1 cellular context compared by ENCODE assay signal in the genomic region with DNA sequence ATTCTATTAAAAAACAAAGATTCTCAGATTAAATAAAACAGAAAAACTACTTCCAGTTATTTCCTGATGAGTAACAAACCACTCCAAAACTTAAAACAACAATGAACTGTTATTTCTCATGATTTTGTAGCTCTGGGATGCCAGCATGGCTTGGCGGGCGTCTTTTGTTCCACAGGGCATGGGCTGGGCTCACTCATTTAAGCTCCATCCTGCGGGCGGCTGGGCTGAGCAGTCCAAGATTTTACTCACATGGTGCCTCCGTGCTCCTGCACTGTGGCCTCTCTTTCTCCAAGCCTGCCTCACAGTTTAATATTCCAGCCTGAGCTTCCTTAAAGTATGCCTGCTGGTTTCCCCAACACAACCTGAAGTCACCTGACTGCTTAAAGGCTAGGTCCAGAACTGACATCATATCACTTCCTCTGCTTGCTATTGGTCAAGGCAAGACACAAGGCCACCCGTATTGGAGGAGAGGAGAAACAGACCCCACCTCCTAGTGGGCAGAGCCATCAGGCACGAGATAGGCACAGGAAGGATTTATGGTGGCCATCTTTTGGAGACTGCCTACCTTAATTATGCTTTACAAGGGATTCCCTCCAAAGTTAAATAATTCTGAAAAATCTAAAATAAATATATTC.
TF ChIP-seq lines count a peak whose summit lies in the region.

No MANE protein-coding gene starts in this region.

TF ChIP-seq in K562, 482 proteins besides CTCF, POLR2A, EP300 and RAD21 (continues in another document):
- TF ChIP-seq CTBP1 (IDR thresholded peaks at IDR 0.05; ENCODE audit: borderline replicate concordance) = no peak
- TF ChIP-seq ATF7 (IDR thresholded peaks at IDR 0.05) = peak; percentile 63; the same call in 1 of the 2 replicates
- TF ChIP-seq, protein P1, sequence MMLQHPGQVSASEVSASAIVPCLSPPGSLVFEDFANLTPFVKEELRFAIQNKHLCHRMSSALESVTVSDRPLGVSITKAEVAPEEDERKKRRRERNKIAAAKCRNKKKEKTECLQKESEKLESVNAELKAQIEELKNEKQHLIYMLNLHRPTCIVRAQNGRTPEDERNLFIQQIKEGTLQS (IDR thresholded peaks at IDR 0.05) = 0 out of 2 replicates have a peak, but pooled peaks have one; percentile 9
- TF ChIP-seq, protein P1 (CRISPR knock-in tag; conservative IDR thresholded peaks at IDR 0.05) = no peak
- peak in 1 of 3 experiments; percentile 13 for TF ChIP-seq YY1 (IDR thresholded peaks at IDR 0.05; ENCODE audit: borderline replicate concordance in 1 of 3, control insufficient read depth in 1 of 3, extremely low read depth in 1 of 3, insufficient read depth in 3 of 3, insufficient read length in 1 of 3, insufficient replicate concordance in 2 of 3, low read depth in 1 of 3, low read length in 2 of 3)
- TF ChIP-seq, protein P2, sequence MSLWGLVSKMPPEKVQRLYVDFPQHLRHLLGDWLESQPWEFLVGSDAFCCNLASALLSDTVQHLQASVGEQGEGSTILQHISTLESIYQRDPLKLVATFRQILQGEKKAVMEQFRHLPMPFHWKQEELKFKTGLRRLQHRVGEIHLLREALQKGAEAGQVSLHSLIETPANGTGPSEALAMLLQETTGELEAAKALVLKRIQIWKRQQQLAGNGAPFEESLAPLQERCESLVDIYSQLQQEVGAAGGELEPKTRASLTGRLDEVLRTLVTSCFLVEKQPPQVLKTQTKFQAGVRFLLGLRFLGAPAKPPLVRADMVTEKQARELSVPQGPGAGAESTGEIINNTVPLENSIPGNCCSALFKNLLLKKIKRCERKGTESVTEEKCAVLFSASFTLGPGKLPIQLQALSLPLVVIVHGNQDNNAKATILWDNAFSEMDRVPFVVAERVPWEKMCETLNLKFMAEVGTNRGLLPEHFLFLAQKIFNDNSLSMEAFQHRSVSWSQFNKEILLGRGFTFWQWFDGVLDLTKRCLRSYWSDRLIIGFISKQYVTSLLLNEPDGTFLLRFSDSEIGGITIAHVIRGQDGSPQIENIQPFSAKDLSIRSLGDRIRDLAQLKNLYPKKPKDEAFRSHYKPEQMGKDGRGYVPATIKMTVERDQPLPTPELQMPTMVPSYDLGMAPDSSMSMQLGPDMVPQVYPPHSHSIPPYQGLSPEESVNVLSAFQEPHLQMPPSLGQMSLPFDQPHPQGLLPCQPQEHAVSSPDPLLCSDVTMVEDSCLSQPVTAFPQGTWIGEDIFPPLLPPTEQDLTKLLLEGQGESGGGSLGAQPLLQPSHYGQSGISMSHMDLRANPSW (CRISPR knock-in tag; IDR thresholded peaks at IDR 0.05) = no peak
- TF ChIP-seq SNIP1 (IDR thresholded peaks at IDR 0.05; ENCODE audit: low read depth) = no peak
- TF ChIP-seq, protein P3, sequence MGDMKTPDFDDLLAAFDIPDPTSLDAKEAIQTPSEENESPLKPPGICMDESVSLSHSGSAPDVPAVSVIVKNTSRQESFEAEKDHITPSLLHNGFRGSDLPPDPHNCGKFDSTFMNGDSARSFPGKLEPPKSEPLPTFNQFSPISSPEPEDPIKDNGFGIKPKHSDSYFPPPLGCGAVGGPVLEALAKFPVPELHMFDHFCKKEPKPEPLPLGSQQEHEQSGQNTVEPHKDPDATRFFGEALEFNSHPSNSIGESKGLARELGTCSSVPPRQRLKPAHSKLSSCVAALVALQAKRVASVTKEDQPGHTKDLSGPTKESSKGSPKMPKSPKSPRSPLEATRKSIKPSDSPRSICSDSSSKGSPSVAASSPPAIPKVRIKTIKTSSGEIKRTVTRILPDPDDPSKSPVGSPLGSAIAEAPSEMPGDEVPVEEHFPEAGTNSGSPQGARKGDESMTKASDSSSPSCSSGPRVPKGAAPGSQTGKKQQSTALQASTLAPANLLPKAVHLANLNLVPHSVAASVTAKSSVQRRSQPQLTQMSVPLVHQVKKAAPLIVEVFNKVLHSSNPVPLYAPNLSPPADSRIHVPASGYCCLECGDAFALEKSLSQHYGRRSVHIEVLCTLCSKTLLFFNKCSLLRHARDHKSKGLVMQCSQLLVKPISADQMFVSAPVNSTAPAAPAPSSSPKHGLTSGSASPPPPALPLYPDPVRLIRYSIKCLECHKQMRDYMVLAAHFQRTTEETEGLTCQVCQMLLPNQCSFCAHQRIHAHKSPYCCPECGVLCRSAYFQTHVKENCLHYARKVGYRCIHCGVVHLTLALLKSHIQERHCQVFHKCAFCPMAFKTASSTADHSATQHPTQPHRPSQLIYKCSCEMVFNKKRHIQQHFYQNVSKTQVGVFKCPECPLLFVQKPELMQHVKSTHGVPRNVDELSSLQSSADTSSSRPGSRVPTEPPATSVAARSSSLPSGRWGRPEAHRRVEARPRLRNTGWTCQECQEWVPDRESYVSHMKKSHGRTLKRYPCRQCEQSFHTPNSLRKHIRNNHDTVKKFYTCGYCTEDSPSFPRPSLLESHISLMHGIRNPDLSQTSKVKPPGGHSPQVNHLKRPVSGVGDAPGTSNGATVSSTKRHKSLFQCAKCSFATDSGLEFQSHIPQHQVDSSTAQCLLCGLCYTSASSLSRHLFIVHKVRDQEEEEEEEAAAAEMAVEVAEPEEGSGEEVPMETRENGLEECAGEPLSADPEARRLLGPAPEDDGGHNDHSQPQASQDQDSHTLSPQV (IDR thresholded peaks at IDR 0.05) = no peak
- TF ChIP-seq NFYB (IDR thresholded peaks at IDR 0.05; ENCODE audit: extremely low read depth, insufficient read length) = peak; percentile 57
- TF ChIP-seq FOS (IDR thresholded peaks at IDR 0.05; ENCODE audit: extremely low read depth, insufficient read length) = peak; percentile 61
- no peak for TF ChIP-seq EP400 (IDR thresholded peaks at IDR 0.05)
- peak; percentile 40; the same call in 1 of the 2 replicates for TF ChIP-seq POLR2H (tag; IDR thresholded peaks at IDR 0.05; ENCODE audit: low read depth)
- TF ChIP-seq POLR2B (IDR thresholded peaks at IDR 0.05; ENCODE audit: low read depth, partially characterized antibody) = no peak
- no peak for TF ChIP-seq PRMT5 (CRISPR knock-in tag; IDR thresholded peaks at IDR 0.05)
- TF ChIP-seq, protein P4, sequence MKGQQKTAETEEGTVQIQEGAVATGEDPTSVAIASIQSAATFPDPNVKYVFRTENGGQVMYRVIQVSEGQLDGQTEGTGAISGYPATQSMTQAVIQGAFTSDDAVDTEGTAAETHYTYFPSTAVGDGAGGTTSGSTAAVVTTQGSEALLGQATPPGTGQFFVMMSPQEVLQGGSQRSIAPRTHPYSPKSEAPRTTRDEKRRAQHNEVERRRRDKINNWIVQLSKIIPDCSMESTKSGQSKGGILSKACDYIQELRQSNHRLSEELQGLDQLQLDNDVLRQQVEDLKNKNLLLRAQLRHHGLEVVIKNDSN (CRISPR knock-in tag; IDR thresholded peaks at IDR 0.05) = peak; percentile 56
- TF ChIP-seq HDAC3 (IDR thresholded peaks at IDR 0.05; ENCODE audit: borderline replicate concordance, partially characterized antibody) = no peak
- TF ChIP-seq, protein P5, sequence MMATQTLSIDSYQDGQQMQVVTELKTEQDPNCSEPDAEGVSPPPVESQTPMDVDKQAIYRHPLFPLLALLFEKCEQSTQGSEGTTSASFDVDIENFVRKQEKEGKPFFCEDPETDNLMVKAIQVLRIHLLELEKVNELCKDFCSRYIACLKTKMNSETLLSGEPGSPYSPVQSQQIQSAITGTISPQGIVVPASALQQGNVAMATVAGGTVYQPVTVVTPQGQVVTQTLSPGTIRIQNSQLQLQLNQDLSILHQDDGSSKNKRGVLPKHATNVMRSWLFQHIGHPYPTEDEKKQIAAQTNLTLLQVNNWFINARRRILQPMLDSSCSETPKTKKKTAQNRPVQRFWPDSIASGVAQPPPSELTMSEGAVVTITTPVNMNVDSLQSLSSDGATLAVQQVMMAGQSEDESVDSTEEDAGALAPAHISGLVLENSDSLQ (IDR thresholded peaks at IDR 0.05) = peak; percentile 61
- no peak for TF ChIP-seq ZNF584 (CRISPR knock-in tag; IDR thresholded peaks at IDR 0.05; ENCODE audit: low read depth)
- TF ChIP-seq, protein P6, sequence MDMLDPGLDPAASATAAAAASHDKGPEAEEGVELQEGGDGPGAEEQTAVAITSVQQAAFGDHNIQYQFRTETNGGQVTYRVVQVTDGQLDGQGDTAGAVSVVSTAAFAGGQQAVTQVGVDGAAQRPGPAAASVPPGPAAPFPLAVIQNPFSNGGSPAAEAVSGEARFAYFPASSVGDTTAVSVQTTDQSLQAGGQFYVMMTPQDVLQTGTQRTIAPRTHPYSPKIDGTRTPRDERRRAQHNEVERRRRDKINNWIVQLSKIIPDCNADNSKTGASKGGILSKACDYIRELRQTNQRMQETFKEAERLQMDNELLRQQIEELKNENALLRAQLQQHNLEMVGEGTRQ (CRISPR knock-in tag; IDR thresholded peaks at IDR 0.05) = peak; percentile 71
- 0 out of 2 replicates have a peak, but pooled peaks have one; percentile 30 for TF ChIP-seq ETV1 (tag; conservative IDR thresholded peaks at IDR 0.05; ENCODE audit: low read depth)
- no peak for TF ChIP-seq ZNF134 (CRISPR knock-in tag; conservative IDR thresholded peaks at IDR 0.05)
- TF ChIP-seq, protein P7, sequence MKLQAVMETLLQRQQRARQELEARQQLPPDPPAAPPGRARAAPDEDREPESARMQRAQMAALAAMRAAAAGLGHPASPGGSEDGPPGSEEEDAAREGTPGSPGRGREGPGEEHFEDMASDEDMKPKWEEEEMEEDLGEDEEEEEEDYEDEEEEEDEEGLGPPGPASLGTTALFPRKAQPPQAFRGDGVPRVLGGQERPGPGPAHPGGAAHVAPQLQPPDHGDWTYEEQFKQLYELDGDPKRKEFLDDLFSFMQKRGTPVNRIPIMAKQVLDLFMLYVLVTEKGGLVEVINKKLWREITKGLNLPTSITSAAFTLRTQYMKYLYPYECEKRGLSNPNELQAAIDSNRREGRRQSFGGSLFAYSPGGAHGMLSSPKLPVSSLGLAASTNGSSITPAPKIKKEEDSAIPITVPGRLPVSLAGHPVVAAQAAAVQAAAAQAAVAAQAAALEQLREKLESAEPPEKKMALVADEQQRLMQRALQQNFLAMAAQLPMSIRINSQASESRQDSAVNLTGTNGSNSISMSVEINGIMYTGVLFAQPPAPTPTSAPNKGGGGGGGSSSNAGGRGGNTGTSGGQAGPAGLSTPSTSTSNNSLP (IDR thresholded peaks at IDR 0.05; ENCODE audit: borderline replicate concordance, low read depth, low read length) = no peak
- TF ChIP-seq RFX5 (IDR thresholded peaks at IDR 0.05; ENCODE audit: low read depth, low read length) = no peak
- peak; percentile 71 for TF ChIP-seq MEIS2 (IDR thresholded peaks at IDR 0.05; ENCODE audit: partially characterized antibody)
- TF ChIP-seq, protein P8, sequence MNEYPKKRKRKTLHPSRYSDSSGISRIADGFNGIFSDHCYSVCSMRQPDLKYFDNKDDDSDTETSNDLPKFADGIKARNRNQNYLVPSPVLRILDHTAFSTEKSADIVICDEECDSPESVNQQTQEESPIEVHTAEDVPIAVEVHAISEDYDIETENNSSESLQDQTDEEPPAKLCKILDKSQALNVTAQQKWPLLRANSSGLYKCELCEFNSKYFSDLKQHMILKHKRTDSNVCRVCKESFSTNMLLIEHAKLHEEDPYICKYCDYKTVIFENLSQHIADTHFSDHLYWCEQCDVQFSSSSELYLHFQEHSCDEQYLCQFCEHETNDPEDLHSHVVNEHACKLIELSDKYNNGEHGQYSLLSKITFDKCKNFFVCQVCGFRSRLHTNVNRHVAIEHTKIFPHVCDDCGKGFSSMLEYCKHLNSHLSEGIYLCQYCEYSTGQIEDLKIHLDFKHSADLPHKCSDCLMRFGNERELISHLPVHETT (CRISPR knock-in tag; conservative IDR thresholded peaks at IDR 0.05 in 1 of 2, IDR thresholded peaks at IDR 0.05 in 1 of 2) = no peak
- no peak for TF ChIP-seq FIP1L1 (IDR thresholded peaks at IDR 0.05; ENCODE audit: low read depth, low read length, poor library complexity, severe bottlenecking)
- peak; percentile 44 for TF ChIP-seq BHLHE40 (IDR thresholded peaks at IDR 0.05; ENCODE audit: low read length)
- TF ChIP-seq IFI16 (CRISPR knock-in tag; IDR thresholded peaks at IDR 0.05) = no peak
- TF ChIP-seq, protein P9, sequence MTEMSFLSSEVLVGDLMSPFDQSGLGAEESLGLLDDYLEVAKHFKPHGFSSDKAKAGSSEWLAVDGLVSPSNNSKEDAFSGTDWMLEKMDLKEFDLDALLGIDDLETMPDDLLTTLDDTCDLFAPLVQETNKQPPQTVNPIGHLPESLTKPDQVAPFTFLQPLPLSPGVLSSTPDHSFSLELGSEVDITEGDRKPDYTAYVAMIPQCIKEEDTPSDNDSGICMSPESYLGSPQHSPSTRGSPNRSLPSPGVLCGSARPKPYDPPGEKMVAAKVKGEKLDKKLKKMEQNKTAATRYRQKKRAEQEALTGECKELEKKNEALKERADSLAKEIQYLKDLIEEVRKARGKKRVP (CRISPR knock-in tag; IDR thresholded peaks at IDR 0.05) = no peak
- no peak for TF ChIP-seq ZNF23 (CRISPR knock-in tag; IDR thresholded peaks at IDR 0.05)
- TF ChIP-seq, protein P10, sequence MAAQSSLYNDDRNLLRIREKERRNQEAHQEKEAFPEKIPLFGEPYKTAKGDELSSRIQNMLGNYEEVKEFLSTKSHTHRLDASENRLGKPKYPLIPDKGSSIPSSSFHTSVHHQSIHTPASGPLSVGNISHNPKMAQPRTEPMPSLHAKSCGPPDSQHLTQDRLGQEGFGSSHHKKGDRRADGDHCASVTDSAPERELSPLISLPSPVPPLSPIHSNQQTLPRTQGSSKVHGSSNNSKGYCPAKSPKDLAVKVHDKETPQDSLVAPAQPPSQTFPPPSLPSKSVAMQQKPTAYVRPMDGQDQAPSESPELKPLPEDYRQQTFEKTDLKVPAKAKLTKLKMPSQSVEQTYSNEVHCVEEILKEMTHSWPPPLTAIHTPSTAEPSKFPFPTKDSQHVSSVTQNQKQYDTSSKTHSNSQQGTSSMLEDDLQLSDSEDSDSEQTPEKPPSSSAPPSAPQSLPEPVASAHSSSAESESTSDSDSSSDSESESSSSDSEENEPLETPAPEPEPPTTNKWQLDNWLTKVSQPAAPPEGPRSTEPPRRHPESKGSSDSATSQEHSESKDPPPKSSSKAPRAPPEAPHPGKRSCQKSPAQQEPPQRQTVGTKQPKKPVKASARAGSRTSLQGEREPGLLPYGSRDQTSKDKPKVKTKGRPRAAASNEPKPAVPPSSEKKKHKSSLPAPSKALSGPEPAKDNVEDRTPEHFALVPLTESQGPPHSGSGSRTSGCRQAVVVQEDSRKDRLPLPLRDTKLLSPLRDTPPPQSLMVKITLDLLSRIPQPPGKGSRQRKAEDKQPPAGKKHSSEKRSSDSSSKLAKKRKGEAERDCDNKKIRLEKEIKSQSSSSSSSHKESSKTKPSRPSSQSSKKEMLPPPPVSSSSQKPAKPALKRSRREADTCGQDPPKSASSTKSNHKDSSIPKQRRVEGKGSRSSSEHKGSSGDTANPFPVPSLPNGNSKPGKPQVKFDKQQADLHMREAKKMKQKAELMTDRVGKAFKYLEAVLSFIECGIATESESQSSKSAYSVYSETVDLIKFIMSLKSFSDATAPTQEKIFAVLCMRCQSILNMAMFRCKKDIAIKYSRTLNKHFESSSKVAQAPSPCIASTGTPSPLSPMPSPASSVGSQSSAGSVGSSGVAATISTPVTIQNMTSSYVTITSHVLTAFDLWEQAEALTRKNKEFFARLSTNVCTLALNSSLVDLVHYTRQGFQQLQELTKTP (IDR thresholded peaks at IDR 0.05; ENCODE audit: low read depth in 1 of 2, partially characterized antibody in 2 of 2) = no peak
- no peak for TF ChIP-seq POLR2AphosphoS5 (IDR thresholded peaks at IDR 0.05; ENCODE audit: control insufficient read depth, insufficient read depth, low read depth, low read length)
- no peak for TF ChIP-seq BCOR (IDR thresholded peaks at IDR 0.05)
- TF ChIP-seq, protein P11, sequence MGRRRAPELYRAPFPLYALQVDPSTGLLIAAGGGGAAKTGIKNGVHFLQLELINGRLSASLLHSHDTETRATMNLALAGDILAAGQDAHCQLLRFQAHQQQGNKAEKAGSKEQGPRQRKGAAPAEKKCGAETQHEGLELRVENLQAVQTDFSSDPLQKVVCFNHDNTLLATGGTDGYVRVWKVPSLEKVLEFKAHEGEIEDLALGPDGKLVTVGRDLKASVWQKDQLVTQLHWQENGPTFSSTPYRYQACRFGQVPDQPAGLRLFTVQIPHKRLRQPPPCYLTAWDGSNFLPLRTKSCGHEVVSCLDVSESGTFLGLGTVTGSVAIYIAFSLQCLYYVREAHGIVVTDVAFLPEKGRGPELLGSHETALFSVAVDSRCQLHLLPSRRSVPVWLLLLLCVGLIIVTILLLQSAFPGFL (CRISPR knock-in tag; IDR thresholded peaks at IDR 0.05) = no peak
